ENCODE assay signal across 16 cellular contexts in the genomic region with DNA sequence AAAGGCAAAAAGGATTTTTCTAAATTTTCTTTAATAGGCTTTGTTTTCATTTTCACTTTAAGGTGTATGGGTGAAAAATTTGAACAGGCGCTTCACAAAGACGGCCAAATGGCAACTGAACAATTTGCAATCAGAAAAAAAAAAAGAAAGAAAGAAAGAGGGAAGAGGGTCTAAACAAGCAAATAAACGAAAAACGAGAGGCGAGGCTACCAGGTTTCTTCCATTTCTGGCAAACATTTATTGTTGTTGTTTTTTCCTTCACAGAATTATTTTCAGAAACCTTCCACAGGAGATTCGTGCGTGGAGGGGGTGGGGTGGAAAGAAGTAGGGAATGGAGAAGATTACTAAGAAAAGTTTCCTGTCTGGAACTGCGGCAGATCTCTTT. TPM values are rescaled to one million over a fixed set of nuclear protein-coding genes. Genes with fewer than 3 reads are reported as not detected.
DNase-seq lines count a peak whose midpoint lies in the region; ATAC-seq, FAIRE-seq and TF ChIP-seq lines count a peak whose summit lies in the region.
"Had no signal": no experiment of that assay in that cellular context is flagged by ENCODE, and none has a peak within 500 bp of the region (broad histone marks: within the 10 kb centered on the region; RNA-seq: fewer than 3 reads in every experiment).

No MANE protein-coding gene starts in this region.

- TF ChIP-seq POLR2A in K562 (conservative IDR thresholded peaks at IDR 0.05), result no peak
- no peak for TF ChIP-seq POLR2A in spleen (IDR thresholded peaks at IDR 0.05)

- in situ Hi-C loops in K562 (cut with MboI) (no loop called here), HAP-1 (cut with MboI; ENCODE audit: low sequenced_read_pairs) (no loop called here)

- no peaks in the 10 kb centered on the region for H3K79me2 ChIP-seq in K562 (ENCODE audit: control insufficient read depth, insufficient read depth, low read length)

- POLR2A ChIA-PET in K562 (lab: Yijun Ruan, JAX), result interaction anchor here (0.7 to 1.4 kb wide), 4 partner anchors 10 to 755 kb away, joined by 3 to 4 read pairs (median 4); no protein-coding TSS in a partner anchor

- DNase-seq in BE2C (no peak), HFFc6 (no peak), K562 (ENCODE audit: extremely low read depth in 1 of 4, low spot score in 3 of 4) (no peak), memory B cell (ENCODE audit: low spot score in 2 of 2) (no peak), spleen (no peak), HAP-1 (ENCODE audit: low spot score in 2 of 2) (no peak), cerebellum (ENCODE audit: low spot score) (no peak), midbrain (lab: John Stamatoyannopoulos, UW) (no peak)
- DNase-seq: activated CD4-positive, alpha-beta T cell treated with anti-CD3 and anti-CD28 coated beads for 48 hours; caudate nucleus; HCEC 1CT; mucosa of descending colon; NCI-H1092; stomach had no signal

- WGBS in K562 (ENCODE audit: insufficient coverage, low coverage, missing lambda C conversion rate), result 6% methylated on average over 8 of the region's 8 CpGs
- 6 to 10% (median 8%) methylated on average over 8 of the region's 8 CpGs for WGBS in spleen, 5 donors

- peak overlapping the region; percentile 87 for H3K4me2 ChIP-seq in K562 (ENCODE audit: insufficient read depth, low read length)

- TF ChIP-seq EP300 in K562 (IDR thresholded peaks at IDR 0.05; ENCODE audit: low read length), result no peak

- intact Hi-C loops in K562 (cut with micrococcal nuclease) (loop anchor here (5.0 kb wide), 1 partner anchor 215 kb away; no protein-coding TSS in a partner anchor), spleen (cut with DNase I; ENCODE audit: low total_unique reads) (no loop called here)

- TF ChIP-seq RAD21 in K562 (CRISPR knock-in tag; conservative IDR thresholded peaks at IDR 0.05 in 1 of 2, IDR thresholded peaks at IDR 0.05 in 1 of 2), result no peak

- no peaks in the 10 kb centered on the region for H4K20me1 ChIP-seq in K562 (replicated peaks; ENCODE audit: control insufficient read depth, insufficient read depth, low read length)

- no TSS peak for BruUV-seq in K562 (replicated peaks; lab: Mats Ljungman, UMichigan)

- CTCF ChIA-PET in K562 (lab: Yijun Ruan, JAX; ENCODE audit: low intra/inter-chr PET ratio), result interaction anchor here (0.6 kb wide), 2 partner anchors 74 to 232 kb away, joined by 3 to 5 read pairs; no protein-coding TSS in a partner anchor

- ATAC-seq in K562 (no peak), memory B cell (ENCODE audit: low read depth) (no peak)
- ATAC-seq: esophagus mucosa, mucosa of descending colon had no signal

- H3K4me1 ChIP-seq in BE2C (no peaks in the 10 kb centered on the region), K562 (replicated peaks in 1 of 2; ENCODE audit: control insufficient read depth in 2 of 2, insufficient read depth in 2 of 2, low read length in 2 of 2) (peaks cover 17 to 18% of the 10 kb centered on the region in 2 experiments; a peak in 3 of 5 replicates), spleen (peaks cover 0 to 8% (median 3%) of the 10 kb centered on the region in 6 donors), HAP-1 (peaks cover 4% of the 10 kb centered on the region; the same call in 1 of the 2 replicates)

- TF ChIP-seq CTCF in BE2C (IDR thresholded peaks at IDR 0.05; ENCODE audit: low read depth, low read length) (no peak), HFFc6 (IDR thresholded peaks at IDR 0.05) (no peak), K562 (IDR thresholded peaks at IDR 0.05 in 2 of 3, conservative IDR thresholded peaks at IDR 0.05 in 1 of 3; ENCODE audit: insufficient read depth in 2 of 3, low read depth in 1 of 3, low read length in 3 of 3) (no peak), spleen (IDR thresholded peaks at IDR 0.05 in 8 of 11, conservative IDR thresholded peaks at IDR 0.05 in 3 of 11) (no peak)

- peaks cover 64% of the 10 kb centered on the region for H3K27me3 Mint-ChIP-seq in HFFc6 (ENCODE audit: insufficient read depth)
- peaks cover 41% of the 10 kb centered on the region for H3K27me3 Mint-ChIP-seq in memory B cell

- H3K36me3 Mint-ChIP-seq in HFFc6 (ENCODE audit: low read depth), result peaks cover 15% of the 10 kb centered on the region; the same call in 1 of the 2 replicates
- peaks cover 7% of the 10 kb centered on the region for H3K36me3 Mint-ChIP-seq in memory B cell

- H3K27me3 ChIP-seq in BE2C, result peaks cover 63% of the 10 kb centered on the region
- no peaks in the 10 kb centered on the region for H3K27me3 ChIP-seq in K562 (ENCODE audit: control insufficient read depth in 2 of 2, insufficient read depth in 2 of 2, low read length in 2 of 2)
- peaks cover 22 to 100% (median 93%) of the 10 kb centered on the region in 7 donors for H3K27me3 ChIP-seq in spleen (replicated peaks in 1 of 7)
- H3K27me3 ChIP-seq in HAP-1 (ENCODE audit: low read depth), result no peaks in the 10 kb centered on the region

- peak overlapping the region; percentile 82 for H3K4me3 Mint-ChIP-seq in HFFc6
- H3K4me3 Mint-ChIP-seq in memory B cell, result no peak overlapping the region

- H3K27ac Mint-ChIP-seq in HFFc6 (no peak overlapping the region), memory B cell (peak overlapping the region; percentile 24)

- no peaks in the 10 kb centered on the region for H3K9me1 ChIP-seq in K562 (ENCODE audit: control insufficient read depth, insufficient read depth, low read length)

- H3K9ac ChIP-seq in K562 (ENCODE audit: insufficient read depth in 1 of 2, low read depth in 2 of 2, low read length in 2 of 2), result peak overlapping the region; percentile 71 to 91

- H3K36me3 ChIP-seq in BE2C (no peaks in the 10 kb centered on the region), K562 (ENCODE audit: control insufficient read depth, insufficient read depth, low read length) (no peaks in the 10 kb centered on the region), spleen (no peaks in the 10 kb centered on the region), HAP-1 (replicated peaks) (no peaks in the 10 kb centered on the region)
- H3K36me3 ChIP-seq: stomach had no signal

- H3K27ac ChIP-seq in K562 (ENCODE audit: extremely low read depth, low read depth, low read length) (peak overlapping the region; percentile 46), spleen (no peak overlapping the region)
- H3K27ac ChIP-seq: stomach had no signal

- H2AFZ ChIP-seq in K562 (ENCODE audit: low read depth, low read length), result peak overlapping the region; percentile 95

- H3K4me3 ChIP-seq in BE2C (ENCODE audit: low read depth, low read length) (peak overlapping the region; percentile 55), K562 (peak overlapping the region; percentile 42), spleen (no peak overlapping the region), HAP-1 (no peak overlapping the region)
- H3K4me3 ChIP-seq: mucosa of descending colon, stomach had no signal

- FAIRE-seq in K562 (lab: Jason Lieb, UNC), result no peak

- no peaks in the 10 kb centered on the region for H3K9me3 ChIP-seq in BE2C
- H3K9me3 ChIP-seq in K562 (replicated peaks; ENCODE audit: control insufficient read depth, insufficient read depth, low read depth, low read length), result peaks cover 3% of the 10 kb centered on the region; the same call in 1 of the 2 replicates
- H3K9me3 ChIP-seq in spleen, result peaks cover 0 to 77% (median 22%) of the 10 kb centered on the region in 8 donors
- no peaks in the 10 kb centered on the region; the same call in 1 of the 2 replicates for H3K9me3 ChIP-seq in HAP-1
- H3K9me3 ChIP-seq: mucosa of descending colon had no signal

- H3K4me1 Mint-ChIP-seq in HFFc6 (ENCODE audit: low read depth) (peaks cover 40% of the 10 kb centered on the region), memory B cell (no peaks in the 10 kb centered on the region)

- peaks cover 5% of the 10 kb centered on the region for H3K9me3 Mint-ChIP-seq in HFFc6
- H3K9me3 Mint-ChIP-seq in memory B cell, result peaks cover 20% of the 10 kb centered on the region

RNA-seq across cellular contexts. Expression of gene POM121L2, which starts 24.3 kb away (rescaled TPM):
- polyA plus RNA-seq in BE2C (2012; ENCODE audit: insufficient read depth, insufficient read length, low read depth), result not detected
- total RNA-seq in HFFc6 (2021; fragmentation: NEBNext Ultra II Directional; extraction: Animal tissue kit (Norgen Biotek cat#: 25700)), result not detected
- total RNA-seq in K562 (2011; cell fraction: chromatin; rRNA removed; ENCODE audit: low replicate concordance), result not detected in 2 replicates
- total RNA-seq in K562 (2011; cell fraction: nucleolus; rRNA removed), result not detected in 2 replicates
- total RNA-seq in K562 (2011; cell fraction: nucleoplasm; rRNA removed), result not detected in 2 replicates
- total RNA-seq in K562 (2014; rRNA removed) (not detected in 2 replicates), K562 (2014; rRNA removed; fragmentation: Illumina TruSeq; extraction: Trizol) (not detected in 2 replicates), K562 (2015; rRNA removed; fragmentation: Illumina TruSeq; extraction: Trizol) (not detected in 2 replicates), K562 (2021) (not detected in 2 replicates), spleen (not detected), cerebellum (not detected)
- polyA plus RNA-seq in K562 (2011; rRNA removed) (not detected in 2 replicates), K562 (2014; fragmentation: Illumina TruSeq; extraction: Trizol) (not detected in 2 replicates), K562 (2014; fragmentation: Nextera tagmentation; extraction: Ambion mirVana) (under 1 TPM; 0.23 to 0.45 TPM), K562 (2014; rRNA removed) (not detected in 2 replicates), spleen (not detected)
- polyA plus RNA-seq in K562 (2011; cell fraction: cytosol; rRNA removed), result not detected in 2 replicates
- polyA plus RNA-seq in K562 (2011; cell fraction: nucleus; rRNA removed), result not detected in 2 replicates
- 0.22 and 0.40 TPM in 2 replicates for polyA plus RNA-seq in K562 (2012)
- polyA minus RNA-seq in K562 (2011; rRNA and poly(A)+ RNA removed), result not detected in 2 replicates
- polyA minus RNA-seq in K562 (2011; cell fraction: cytosol; rRNA and poly(A)+ RNA removed), result not detected in 2 replicates
- polyA minus RNA-seq in K562 (2011; cell fraction: nucleus; rRNA and poly(A)+ RNA removed), result not detected in 2 replicates
- total RNA-seq: esophagus mucosa, renal cortical epithelial cell, stomach had no signal
- polyA plus RNA-seq: stomach had no signal

RNA-seq across cellular contexts. Expression of gene PRSS16, which starts 40.2 kb away (rescaled TPM):
- polyA plus RNA-seq in BE2C (2012; ENCODE audit: insufficient read depth, insufficient read length, low read depth), result not detected
- not detected for total RNA-seq in HFFc6 (2021; fragmentation: NEBNext Ultra II Directional; extraction: Animal tissue kit (Norgen Biotek cat#: 25700))
- total RNA-seq in K562 (2011; cell fraction: chromatin; rRNA removed; ENCODE audit: low replicate concordance), result 14.9 and 15.6 TPM in 2 replicates
- total RNA-seq in K562 (2011; cell fraction: nucleolus; rRNA removed), result 14.3 and 15.8 TPM in 2 replicates
- total RNA-seq in K562 (2011; cell fraction: nucleoplasm; rRNA removed), result 19.4 and 34.7 TPM in 2 replicates
- 4.9 and 7.5 TPM in 2 replicates for total RNA-seq in K562 (2014; rRNA removed)
- 2.8 and 4.5 TPM in 2 replicates for total RNA-seq in K562 (2014; rRNA removed; fragmentation: Illumina TruSeq; extraction: Trizol)
- 4.6 and 5.7 TPM in 2 replicates for total RNA-seq in K562 (2015; rRNA removed; fragmentation: Illumina TruSeq; extraction: Trizol)
- 12.1 and 12.7 TPM in 2 replicates for total RNA-seq in K562 (2021)
- polyA plus RNA-seq in K562 (2011; rRNA removed), result 19.3 and 29.6 TPM in 2 replicates
- polyA plus RNA-seq in K562 (2011; cell fraction: cytosol; rRNA removed), result 32.3 and 43.3 TPM in 2 replicates
- polyA plus RNA-seq in K562 (2011; cell fraction: nucleus; rRNA removed), result 50.1 and 60.0 TPM in 2 replicates
- polyA plus RNA-seq in K562 (2012), result 15.6 and 44.4 TPM in 2 replicates
- polyA plus RNA-seq in K562 (2014; fragmentation: Illumina TruSeq; extraction: Trizol), result 13.1 and 17.4 TPM in 2 replicates
- polyA plus RNA-seq in K562 (2014; fragmentation: Nextera tagmentation; extraction: Ambion mirVana), result 10 to 100 TPM; 12.0 to 13.5 TPM
- polyA plus RNA-seq in K562 (2014; rRNA removed), result 21.3 and 21.8 TPM in 2 replicates
- polyA minus RNA-seq in K562 (2011; rRNA and poly(A)+ RNA removed), result 9.2 and 12.7 TPM in 2 replicates
- polyA minus RNA-seq in K562 (2011; cell fraction: cytosol; rRNA and poly(A)+ RNA removed), result 5.9 and 6.6 TPM in 2 replicates
- polyA minus RNA-seq in K562 (2011; cell fraction: nucleus; rRNA and poly(A)+ RNA removed), result 9.0 and 19.1 TPM in 2 replicates
- total RNA-seq in spleen, result 1 to 10 TPM in 4 of 7 donors, under 1 TPM in 3; 0.46 to 6.0 (median 1.5) TPM
- polyA plus RNA-seq in spleen, result under 1 TPM; 0.09 to 0.96 (median 0.39) TPM
- not detected for total RNA-seq in cerebellum

Comparison
In these comparisons a context has a peak if more than half of its experiments do, and no peak if none do; other contexts are left out.
1. H3K4me3 ChIP-seq: peak in BE2C (single experiment) and K562 (single experiment); none in spleen (0 of 8) and HAP-1 (single experiment).